In the genomic region with DNA sequence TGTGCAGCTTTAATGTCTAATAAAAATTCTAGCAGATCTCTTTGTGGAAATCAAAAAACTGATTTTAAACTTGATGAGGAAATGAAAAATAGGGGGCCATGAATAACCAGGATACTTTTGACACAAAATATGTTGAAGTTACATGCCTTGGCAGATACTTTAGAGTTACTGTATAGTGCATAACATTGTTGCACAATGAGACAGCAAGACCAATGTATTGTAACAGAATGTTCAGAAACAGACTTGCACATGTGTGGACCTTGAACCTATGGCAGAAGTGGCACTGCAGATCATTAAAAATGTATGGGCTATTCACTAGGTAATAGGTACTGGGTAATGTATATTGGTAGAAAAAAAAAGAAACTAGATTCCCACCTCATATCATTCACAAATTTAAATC, we compare ENCODE assay signal across 25 cellular contexts.
"Had no signal": no experiment of that assay in that cellular context is flagged by ENCODE, and none has a peak within 500 bp of the region (broad histone marks: within the 10 kb centered on the region; RNA-seq: fewer than 3 reads in every experiment).

No MANE protein-coding gene starts in this region.

- H3K27ac ChIP-seq: colonic mucosa, coronary artery, dorsolateral prefrontal cortex, epithelial cell of prostate, esophagus muscularis mucosa, esophagus squamous epithelium, gastrocnemius medialis, gastroesophageal sphincter, heart left ventricle, heart right ventricle had no signal

- FAIRE-seq: endothelial cell of umbilical vein, frontal cortex had no signal

- H3K4me3 ChIP-seq: colonic mucosa, coronary artery, dorsolateral prefrontal cortex, esophagus muscularis mucosa, esophagus squamous epithelium, gastrocnemius medialis, gastroesophageal sphincter, heart left ventricle, heart right ventricle had no signal

- H3K27me3 ChIP-seq: colonic mucosa, dorsolateral prefrontal cortex, esophagus muscularis mucosa, esophagus squamous epithelium, gastrocnemius medialis, gastroesophageal sphincter, heart left ventricle, heart right ventricle had no signal

- DNase-seq: colonic mucosa; cortex of kidney; dermis blood vessel endothelial cell; dorsolateral prefrontal cortex; effector CD4-positive, alpha-beta T cell; effector CD8-positive, alpha-beta T cell; effector memory CD4-positive, alpha-beta T cell; effector memory CD8-positive, alpha-beta T cell; endodermal cell; erythroblast; esophagus squamous epithelium; foreskin fibroblast; foreskin melanocyte; gastrocnemius medialis; glutamatergic neuron; head of caudate nucleus; heart left ventricle; heart right ventricle had no signal

- H3K4me1 ChIP-seq: colonic mucosa, esophagus muscularis mucosa, esophagus squamous epithelium, gastrocnemius medialis, gastroesophageal sphincter, heart left ventricle, heart right ventricle had no signal

- H3K36me3 ChIP-seq: colonic mucosa, esophagus muscularis mucosa, esophagus squamous epithelium, gastrocnemius medialis, gastroesophageal sphincter, heart left ventricle, heart right ventricle had no signal

- ATAC-seq: effector memory CD8-positive, alpha-beta T cell; esophagus mucosa; gastrocnemius medialis; gastroesophageal sphincter; heart left ventricle; heart right ventricle had no signal

- H3K9me3 ChIP-seq: colonic mucosa, gastrocnemius medialis had no signal
